In genomic region chr16:54591816-54592246, GRCh38 we compare ENCODE assay signal across 22 cellular contexts.
DNase-seq lines count a peak whose midpoint lies in the region; ATAC-seq and TF ChIP-seq lines count a peak whose summit lies in the region.
"Had no signal": no experiment of that assay in that cellular context is flagged by ENCODE, and none has a peak within 500 bp of the region (broad histone marks: within the 10 kb centered on the region; RNA-seq: fewer than 3 reads in every experiment).

No MANE protein-coding gene starts in this region.

- H3K27me3 Mint-ChIP-seq in endodermal cell (ENCODE audit: insufficient read depth) = peaks cover 74% of the 10 kb centered on the region
- peaks cover 4% of the 10 kb centered on the region for H3K27me3 Mint-ChIP-seq in activated CD8-positive, alpha-beta T cell treated with anti-CD3 and anti-CD28 coated beads, Interleukin-2, amount 10 ng/mL, durations not matched to agents 7 days and 5 days (ENCODE audit: low read depth)

- H3K4me1 Mint-ChIP-seq in endodermal cell = peaks cover 60% of the 10 kb centered on the region
- H3K4me1 Mint-ChIP-seq in activated CD8-positive, alpha-beta T cell treated with anti-CD3 and anti-CD28 coated beads, Interleukin-2, amount 10 ng/mL, durations not matched to agents 7 days and 5 days (ENCODE audit: low read depth) = no peaks in the 10 kb centered on the region

- H3K27ac ChIP-seq in HUES48 (ENCODE audit: low read depth, low read length) (peak overlapping the region; percentile 47), endodermal cell (ENCODE audit: low read depth, low read length) (no peak overlapping the region), osteoblast (ENCODE audit: low read depth, low read length) (no peak overlapping the region), hepatocyte (no peak overlapping the region)
- H3K27ac ChIP-seq: HL-60, KMS-11, SJCRH30 had no signal

- H3K27me3 ChIP-seq in H7 (ENCODE audit: control insufficient read depth, insufficient read depth, low read length) (peaks cover 6% of the 10 kb centered on the region; the same call in 1 of the 2 replicates), HUES48 (ENCODE audit: control insufficient read depth, insufficient read depth, low read length) (peaks cover 35% of the 10 kb centered on the region), endodermal cell (ENCODE audit: control insufficient read depth, insufficient read depth, low read length, poor library complexity, severe bottlenecking) (peaks cover 31% of the 10 kb centered on the region), osteoblast (ENCODE audit: insufficient read depth, low read length) (peaks cover 6% of the 10 kb centered on the region), hepatocyte (peaks cover 10% of the 10 kb centered on the region)

- peak; percentile 69 for DNase-seq in H7
- DNase-seq in endodermal cell = peak; percentile 65
- peak; percentile 73 for DNase-seq in osteoblast (ENCODE audit: insufficient read length, low spot score, missing footprints)
- DNase-seq in activated CD8-positive, alpha-beta T cell treated with anti-CD3 and anti-CD28 coated beads, Interleukin-2, amount 10 ng/mL, durations not matched to agents 7 days and 5 days = no peak
- no peak for DNase-seq in hepatocyte (ENCODE audit: low spot score)
- DNase-seq: Caco-2; CD4-positive, CD25-positive, alpha-beta regulatory T cell; DMS 273 treated with DMSO at 0.1 percent for 48 hours; DND-41; GOT3; HFFc6; IMR-90; NCI-H187; NCI-H226; NCI-H524; OCI-M1; SJCRH30; T-cell had no signal

- CTCF ChIA-PET in activated CD8-positive, alpha-beta T cell treated with anti-CD3 and anti-CD28 coated beads, Interleukin-2, amount 10 ng/mL, durations not matched to agents 7 days and 5 days (lab: Charles Lee) = no interaction called here

- no peak for TF ChIP-seq CTCF in endodermal cell (conservative IDR thresholded peaks at IDR 0.05)
- TF ChIP-seq CTCF in osteoblast (IDR thresholded peaks at IDR 0.05; ENCODE audit: extremely low read depth, low read depth, low read length) = no peak
- TF ChIP-seq CTCF in hepatocyte (IDR thresholded peaks at IDR 0.05; ENCODE audit: poor library complexity) = no peak

- H3K4me3 Mint-ChIP-seq in endodermal cell = peak overlapping the region; percentile 17
- no peak overlapping the region for H3K4me3 Mint-ChIP-seq in activated CD8-positive, alpha-beta T cell treated with anti-CD3 and anti-CD28 coated beads, Interleukin-2, amount 10 ng/mL, durations not matched to agents 7 days and 5 days
- H3K4me3 Mint-ChIP-seq: CD4-positive, CD25-positive, alpha-beta regulatory T cell; HFFc6; T-cell had no signal

- H3K4me2 ChIP-seq in osteoblast (ENCODE audit: insufficient read depth, low read length) (no peak overlapping the region), hepatocyte (no peak overlapping the region)
- H3K4me2 ChIP-seq: KMS-11 had no signal

- ATAC-seq in activated CD8-positive, alpha-beta T cell treated with anti-CD3 and anti-CD28 coated beads, Interleukin-2, amount 10 ng/mL, durations not matched to agents 7 days and 5 days = no peak
- ATAC-seq in HG02970 (IDR thresholded peaks at IDR 0.05; ENCODE audit: low FRiP score, unreplicated experiment) = no peak
- ATAC-seq: T-cell had no signal

- H3K9me3 Mint-ChIP-seq in endodermal cell = no peaks in the 10 kb centered on the region
- H3K9me3 Mint-ChIP-seq in activated CD8-positive, alpha-beta T cell treated with anti-CD3 and anti-CD28 coated beads, Interleukin-2, amount 10 ng/mL, durations not matched to agents 7 days and 5 days (ENCODE audit: insufficient read depth) = no peaks in the 10 kb centered on the region
- H3K9me3 Mint-ChIP-seq: HFFc6 had no signal

- POLR2A ChIA-PET in activated CD8-positive, alpha-beta T cell treated with anti-CD3 and anti-CD28 coated beads, Interleukin-2, amount 10 ng/mL, durations not matched to agents 7 days and 5 days (lab: Charles Lee) = no interaction called here

- no peaks in the 10 kb centered on the region for H3K9me3 ChIP-seq in HUES48 (ENCODE audit: control insufficient read depth, insufficient read depth, low read length)
- no peaks in the 10 kb centered on the region for H3K9me3 ChIP-seq in endodermal cell (ENCODE audit: control insufficient read depth, low read length)
- no peaks in the 10 kb centered on the region for H3K9me3 ChIP-seq in osteoblast (ENCODE audit: low read depth, low read length)
- H3K9me3 ChIP-seq in hepatocyte (ENCODE audit: low read depth) = no peaks in the 10 kb centered on the region
- H3K9me3 ChIP-seq: Caco-2, SJCRH30 had no signal

- H2AFZ ChIP-seq in osteoblast (ENCODE audit: low read length) (no peak overlapping the region), hepatocyte (no peak overlapping the region)

- 14 to 18% methylated on average over 6 to 7 of the region's 7 CpGs for WGBS in endodermal cell (ENCODE audit: insufficient coverage in 1 of 2, insufficient read length in 1 of 2), 2 experiments
- 35% methylated on average over 7 of the region's 7 CpGs for WGBS in hepatocyte (ENCODE audit: low lambda C conversion rate, missing lambda C conversion rate)

- no peaks in the 10 kb centered on the region for H3K36me3 Mint-ChIP-seq in endodermal cell (ENCODE audit: low read depth)
- no peaks in the 10 kb centered on the region for H3K36me3 Mint-ChIP-seq in activated CD8-positive, alpha-beta T cell treated with anti-CD3 and anti-CD28 coated beads, Interleukin-2, amount 10 ng/mL, durations not matched to agents 7 days and 5 days (ENCODE audit: low read depth)
- H3K36me3 Mint-ChIP-seq: CD4-positive, CD25-positive, alpha-beta regulatory T cell; T-cell had no signal

- H3K4me3 ChIP-seq in H7 (ENCODE audit: insufficient read depth, low read depth, low read length) = no peak overlapping the region
- peak overlapping the region; percentile 22; the same call in 1 of the 2 replicates for H3K4me3 ChIP-seq in HUES48 (ENCODE audit: low read depth, low read length)
- H3K4me3 ChIP-seq in endodermal cell (ENCODE audit: low read length) = peak overlapping the region; percentile 16
- H3K4me3 ChIP-seq in osteoblast (ENCODE audit: insufficient read depth, low read length) = no peak overlapping the region
- H3K4me3 ChIP-seq in hepatocyte = no peak overlapping the region
- H3K4me3 ChIP-seq: SJCRH30 had no signal

- H3K27ac Mint-ChIP-seq in endodermal cell = peak overlapping the region; percentile 42
- H3K27ac Mint-ChIP-seq in activated CD8-positive, alpha-beta T cell treated with anti-CD3 and anti-CD28 coated beads, Interleukin-2, amount 10 ng/mL, durations not matched to agents 7 days and 5 days = no peak overlapping the region
- H3K27ac Mint-ChIP-seq: CD4-positive, CD25-positive, alpha-beta regulatory T cell; HFFc6; T-cell had no signal

- H3K4me1 ChIP-seq in HUES48 (ENCODE audit: control insufficient read depth, insufficient read depth, low read length) (peaks cover 61% of the 10 kb centered on the region), endodermal cell (ENCODE audit: control insufficient read depth, insufficient read depth, low read length) (peaks cover 21% of the 10 kb centered on the region), osteoblast (ENCODE audit: insufficient read depth, low read length) (no peaks in the 10 kb centered on the region), hepatocyte (ENCODE audit: insufficient read depth) (no peaks in the 10 kb centered on the region)
- H3K4me1 ChIP-seq: Caco-2, SJCRH30 had no signal

- H4K20me1 ChIP-seq in osteoblast (ENCODE audit: insufficient read depth, low read length) (no peaks in the 10 kb centered on the region), hepatocyte (ENCODE audit: insufficient read depth, poor library complexity, severe bottlenecking) (no peaks in the 10 kb centered on the region)

- H3K79me2 ChIP-seq in osteoblast (ENCODE audit: insufficient read depth, low read length) = no peaks in the 10 kb centered on the region
- H3K79me2 ChIP-seq in hepatocyte = no peaks in the 10 kb centered on the region

- H3K9ac ChIP-seq in HUES48 (ENCODE audit: low read depth, low read length) (no peak overlapping the region), endodermal cell (ENCODE audit: extremely low read depth, low read length, poor library complexity, severe bottlenecking) (no peak overlapping the region)
- H3K9ac ChIP-seq: KMS-11 had no signal

- H3K36me3 ChIP-seq in H7 (replicated peaks; ENCODE audit: control insufficient read depth, insufficient read depth, low read length) (no peaks in the 10 kb centered on the region), HUES48 (ENCODE audit: control insufficient read depth, insufficient read depth, low read length) (no peaks in the 10 kb centered on the region), endodermal cell (ENCODE audit: control insufficient read depth, insufficient read depth, low read length) (no peaks in the 10 kb centered on the region), osteoblast (ENCODE audit: insufficient read depth, low read length) (no peaks in the 10 kb centered on the region), hepatocyte (replicated peaks; ENCODE audit: insufficient read depth, low read depth) (no peaks in the 10 kb centered on the region)
- H3K36me3 ChIP-seq: SJCRH30 had no signal

- H3K9me2 ChIP-seq in hepatocyte (replicated peaks; ENCODE audit: insufficient read depth) = no peaks in the 10 kb centered on the region

Comparison
In these comparisons a context has a peak if more than half of its experiments do, and no peak if none do; other contexts are left out.
1. DNase-seq: peak in H7 (single experiment), endodermal cell (single experiment) and osteoblast (single experiment); none in activated CD8-positive, alpha-beta T cell treated with anti-CD3 and anti-CD28 coated beads, Interleukin-2, amount 10 ng/mL, durations not matched to agents 7 days and 5 days (single experiment) and hepatocyte (single experiment).
2. H3K4me3 ChIP-seq: peak in HUES48 (single experiment) and endodermal cell (single experiment); none in H7 (single experiment), osteoblast (single experiment) and hepatocyte (single experiment).